In the genomic region with DNA sequence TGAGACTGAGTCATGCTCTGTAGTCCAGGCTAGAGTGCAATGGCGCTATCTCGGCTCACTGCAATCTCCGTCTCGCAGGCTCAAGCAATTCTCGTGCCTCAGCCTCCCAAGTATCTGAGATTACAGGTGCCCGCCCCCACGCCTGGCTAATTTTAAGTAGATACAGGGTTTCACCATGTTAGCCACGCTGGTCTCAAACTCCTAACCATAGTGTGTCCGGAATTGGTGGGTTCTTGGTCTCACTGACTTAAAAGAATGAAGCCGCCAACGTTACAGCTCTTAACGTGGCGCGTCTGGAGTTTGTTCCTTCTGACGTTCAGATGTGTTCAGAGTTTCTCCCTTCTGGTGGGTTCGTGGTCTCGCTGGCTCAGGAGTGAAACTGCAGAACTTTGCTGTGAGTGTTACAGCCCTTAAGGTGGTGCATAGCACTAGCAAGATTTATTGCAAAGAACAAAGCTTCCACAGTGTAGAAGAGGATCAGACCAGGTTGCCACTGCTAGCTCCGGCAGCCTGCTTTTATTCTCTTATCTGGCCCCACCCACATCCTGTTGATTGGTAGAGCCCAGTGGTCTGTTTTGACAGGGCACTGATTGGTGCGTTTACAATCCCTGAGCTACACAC, we compare ENCODE assay signal across 9 cellular contexts. TPM values are rescaled to one million over a fixed set of nuclear protein-coding genes. Genes with fewer than 3 reads are reported as not detected.
DNase-seq lines count a peak whose midpoint lies in the region; ATAC-seq and TF ChIP-seq lines count a peak whose summit lies in the region.
"Not testable (repeated sequence)": the region's sequence is repeated elsewhere in the genome, so short reads cannot be mapped to it uniquely, and the experiment has no call there.
"Had no signal": no experiment of that assay in that cellular context is flagged by ENCODE, and none has a peak within 500 bp of the region (broad histone marks: within the 10 kb centered on the region; RNA-seq: fewer than 3 reads in every experiment).

No MANE protein-coding gene starts in this region.

- not testable (repeated sequence) for H3K36me3 ChIP-seq in Caco-2 (ENCODE audit: control insufficient read depth, insufficient read depth, low read length); naive thymus-derived CD4-positive, alpha-beta T cell (ENCODE audit: control insufficient read depth in 2 of 3, insufficient read depth in 3 of 3, low read length in 3 of 3); spleen; transverse colon

- not testable (repeated sequence) for H3K4me3 ChIP-seq in Caco-2 (ENCODE audit: low read depth, low read length); naive thymus-derived CD4-positive, alpha-beta T cell (ENCODE audit: low read length); spleen; transverse colon

- H3K4me3 Mint-ChIP-seq in Caco-2 (ENCODE audit: unreplicated experiment) = not testable (repeated sequence)
- H3K4me3 Mint-ChIP-seq in T-helper 2 cell treated with Interferon-gamma antibody and Interleukin-4, amounts not matched to agents 5 μg/mL and 100 μg/mL, for 36 hours = peak overlapping the region; percentile 54
- H3K4me3 Mint-ChIP-seq in activated CD8-positive, alpha-beta memory T cell treated with anti-CD3 and anti-CD28 coated beads, Interleukin-2, amount 10 ng/mL, durations not matched to agents 7 days and 5 days = peak overlapping the region; percentile 72
- peak overlapping the region; percentile 78 for H3K4me3 Mint-ChIP-seq in activated naive CD4-positive, alpha-beta T cell treated with anti-CD3 and anti-CD28 coated beads for 36 hours
- H3K4me3 Mint-ChIP-seq in naive thymus-derived CD4-positive, alpha-beta T cell = peak overlapping the region; percentile 62 to 88 (median 78)

- not testable (repeated sequence) for H3K27me3 ChIP-seq in Caco-2 (replicated peaks; ENCODE audit: control insufficient read depth, insufficient read depth, low read length); naive thymus-derived CD4-positive, alpha-beta T cell (ENCODE audit: control insufficient read depth in 2 of 2, insufficient read depth in 2 of 2, low read length in 2 of 2); spleen (replicated peaks in 1 of 7); transverse colon

- peaks cover 39% of the 10 kb centered on the region for H3K4me1 Mint-ChIP-seq in Caco-2 (ENCODE audit: low read depth, unreplicated experiment)
- peaks cover 41% of the 10 kb centered on the region for H3K4me1 Mint-ChIP-seq in T-helper 2 cell treated with Interferon-gamma antibody and Interleukin-4, amounts not matched to agents 5 μg/mL and 100 μg/mL, for 36 hours (ENCODE audit: low read depth)
- peaks cover 55% of the 10 kb centered on the region for H3K4me1 Mint-ChIP-seq in activated CD8-positive, alpha-beta memory T cell treated with anti-CD3 and anti-CD28 coated beads, Interleukin-2, amount 10 ng/mL, durations not matched to agents 7 days and 5 days
- peaks cover 49% of the 10 kb centered on the region for H3K4me1 Mint-ChIP-seq in activated naive CD4-positive, alpha-beta T cell treated with anti-CD3 and anti-CD28 coated beads for 36 hours (ENCODE audit: low read depth)
- peaks cover 20 to 66% (median 55%) of the 10 kb centered on the region in 7 donors for H3K4me1 Mint-ChIP-seq in naive thymus-derived CD4-positive, alpha-beta T cell

- intact Hi-C loops in Caco-2 (cut with micrococcal nuclease; ENCODE audit: unreplicated experiment); spleen (cut with DNase I; ENCODE audit: low total_unique reads); transverse colon (cut with DNase I; ENCODE audit: low total_unique reads): not testable (repeated sequence)
- intact Hi-C loops in activated naive CD4-positive, alpha-beta T cell treated with anti-CD3 and anti-CD28 coated beads for 36 hours (cut with micrococcal nuclease) = loop anchor here (1.0 kb wide), 1 partner anchor 8 kb away; no protein-coding TSS in a partner anchor
- intact Hi-C loops in naive thymus-derived CD4-positive, alpha-beta T cell (cut with micrococcal nuclease) = loop anchor here (1.0 kb wide), 2 partner anchors 8 to 9 kb away; a partner anchor contains a TSS

- in situ Hi-C loops in transverse colon (cut with MboI; ENCODE audit: low pct_ligation_motif_present in 1 of 4, low pct_unique_long_range_greater_than_20kb in 1 of 4, low sequenced_read_pairs in 3 of 4) = not testable (repeated sequence)

- WGBS in spleen, 5 donors = 62 to 81% (median 70%) methylated on average over 19 of the region's 19 CpGs
- 76 to 77% methylated on average over 5 to 19 of the region's 19 CpGs for WGBS in transverse colon (ENCODE audit: low coverage in 1 of 2), 2 donors

- peaks cover 49% of the 10 kb centered on the region for H3K4me1 ChIP-seq in Caco-2
- H3K4me1 ChIP-seq in naive thymus-derived CD4-positive, alpha-beta T cell (ENCODE audit: control insufficient read depth in 2 of 2, insufficient read depth in 2 of 2, low read length in 2 of 2) = peaks cover 30 to 41% of the 10 kb centered on the region in 2 donors
- peaks cover 17 to 65% (median 40%) of the 10 kb centered on the region in 6 donors for H3K4me1 ChIP-seq in spleen
- peaks cover 31 to 58% (median 45%) of the 10 kb centered on the region in 4 donors for H3K4me1 ChIP-seq in transverse colon

- POLR2A ChIA-PET in Caco-2 (lab: Charles Lee) = interaction anchor here (0.5 kb wide), 1 partner anchor 95 kb away, joined by 5 read pairs; no protein-coding TSS in a partner anchor
- POLR2A ChIA-PET in naive thymus-derived CD4-positive, alpha-beta T cell (lab: Charles Lee) = interaction anchor here (0.5 to 19.9 kb wide), 19 partner anchors 11 to 275 kb away, joined by 3 to 375 read pairs (median 6); a partner anchor contains a TSS

- not testable (repeated sequence) for TF ChIP-seq EP300 in transverse colon (IDR thresholded peaks at IDR 0.05; ENCODE audit: low read depth)

- TSS peak; percentile 15 for BruUV-seq in Caco-2 (replicated peaks; lab: Mats Ljungman, UMichigan)

- peak; percentile 76 for ATAC-seq in activated CD8-positive, alpha-beta memory T cell treated with anti-CD3 and anti-CD28 coated beads, Interleukin-2, amount 10 ng/mL, durations not matched to agents 7 days and 5 days
- ATAC-seq in naive thymus-derived CD4-positive, alpha-beta T cell = peak; percentile 70

- H3K27ac Mint-ChIP-seq in Caco-2 (ENCODE audit: unreplicated experiment) = peak overlapping the region; percentile 64
- H3K27ac Mint-ChIP-seq in T-helper 2 cell treated with Interferon-gamma antibody and Interleukin-4, amounts not matched to agents 5 μg/mL and 100 μg/mL, for 36 hours = peak overlapping the region; percentile 87
- peak overlapping the region; percentile 97 for H3K27ac Mint-ChIP-seq in activated CD8-positive, alpha-beta memory T cell treated with anti-CD3 and anti-CD28 coated beads, Interleukin-2, amount 10 ng/mL, durations not matched to agents 7 days and 5 days
- peak overlapping the region; percentile 96 for H3K27ac Mint-ChIP-seq in activated naive CD4-positive, alpha-beta T cell treated with anti-CD3 and anti-CD28 coated beads for 36 hours
- peak overlapping the region; percentile 75 to 98 (median 93) for H3K27ac Mint-ChIP-seq in naive thymus-derived CD4-positive, alpha-beta T cell

- not testable (repeated sequence) for TF ChIP-seq POLR2A in spleen (IDR thresholded peaks at IDR 0.05)
- TF ChIP-seq POLR2A in transverse colon (IDR thresholded peaks at IDR 0.05) = peak; percentile 48

- not testable (repeated sequence) for H3K27me3 Mint-ChIP-seq in Caco-2 (ENCODE audit: insufficient read depth, unreplicated experiment); T-helper 2 cell treated with Interferon-gamma antibody and Interleukin-4, amounts not matched to agents 5 μg/mL and 100 μg/mL, for 36 hours (ENCODE audit: low read depth); activated CD8-positive, alpha-beta memory T cell treated with anti-CD3 and anti-CD28 coated beads, Interleukin-2, amount 10 ng/mL, durations not matched to agents 7 days and 5 days; activated naive CD4-positive, alpha-beta T cell treated with anti-CD3 and anti-CD28 coated beads for 36 hours (ENCODE audit: low read depth); naive thymus-derived CD4-positive, alpha-beta T cell

- H3K36me3 Mint-ChIP-seq in Caco-2 (ENCODE audit: insufficient read depth, unreplicated experiment); T-helper 2 cell treated with Interferon-gamma antibody and Interleukin-4, amounts not matched to agents 5 μg/mL and 100 μg/mL, for 36 hours (ENCODE audit: low read depth); activated naive CD4-positive, alpha-beta T cell treated with anti-CD3 and anti-CD28 coated beads for 36 hours (ENCODE audit: low read depth): not testable (repeated sequence)
- H3K36me3 Mint-ChIP-seq in activated CD8-positive, alpha-beta memory T cell treated with anti-CD3 and anti-CD28 coated beads, Interleukin-2, amount 10 ng/mL, durations not matched to agents 7 days and 5 days = peaks cover 21% of the 10 kb centered on the region
- H3K36me3 Mint-ChIP-seq in naive thymus-derived CD4-positive, alpha-beta T cell = peaks cover 0 to 13% (median 4%) of the 10 kb centered on the region in 5 donors

- H3K27ac ChIP-seq in naive thymus-derived CD4-positive, alpha-beta T cell (ENCODE audit: low read depth, low read length) = peak overlapping the region; percentile 54
- peak overlapping the region in 4 of 8 donors; percentile 31 to 63 (median 48) for H3K27ac ChIP-seq in spleen
- not testable (repeated sequence) for H3K27ac ChIP-seq in transverse colon

- not testable (repeated sequence) for H3K9me3 ChIP-seq in Caco-2; naive thymus-derived CD4-positive, alpha-beta T cell (ENCODE audit: control insufficient read depth in 2 of 3, low read length in 3 of 3); spleen; transverse colon

- CTCF ChIA-PET in Caco-2 (lab: Charles Lee) = not testable (repeated sequence)
- CTCF ChIA-PET in activated CD8-positive, alpha-beta memory T cell treated with anti-CD3 and anti-CD28 coated beads, Interleukin-2, amount 10 ng/mL, durations not matched to agents 7 days and 5 days (lab: Charles Lee) = interaction anchor here (0.6 to 2.3 kb wide), 12 partner anchors 8 to 403 kb away, joined by 3 to 17 read pairs (median 4); a partner anchor contains a TSS
- CTCF ChIA-PET in activated naive CD4-positive, alpha-beta T cell treated with anti-CD3 and anti-CD28 coated beads for 36 hours (lab: Charles Lee) = interaction anchor here (0.6 to 1.8 kb wide), 4 partner anchors 10 to 135 kb away, joined by 3 to 6 read pairs (median 4); no protein-coding TSS in a partner anchor
- CTCF ChIA-PET in naive thymus-derived CD4-positive, alpha-beta T cell (lab: Charles Lee) = interaction anchor here (0.6 to 1.5 kb wide), 10 partner anchors 10 to 242 kb away, joined by 3 to 5 read pairs (median 3); no protein-coding TSS in a partner anchor

- H3K9me3 Mint-ChIP-seq in Caco-2 (ENCODE audit: unreplicated experiment); T-helper 2 cell treated with Interferon-gamma antibody and Interleukin-4, amounts not matched to agents 5 μg/mL and 100 μg/mL, for 36 hours; activated CD8-positive, alpha-beta memory T cell treated with anti-CD3 and anti-CD28 coated beads, Interleukin-2, amount 10 ng/mL, durations not matched to agents 7 days and 5 days (ENCODE audit: low read depth); activated naive CD4-positive, alpha-beta T cell treated with anti-CD3 and anti-CD28 coated beads for 36 hours; naive thymus-derived CD4-positive, alpha-beta T cell: not testable (repeated sequence)

- TF ChIP-seq CTCF in Caco-2 (IDR thresholded peaks at IDR 0.05; ENCODE audit: insufficient read depth in 1 of 2, low read depth in 1 of 2, low read length in 1 of 2, severe bottlenecking in 1 of 2, unreplicated experiment in 1 of 2); spleen (IDR thresholded peaks at IDR 0.05 in 8 of 11, conservative IDR thresholded peaks at IDR 0.05 in 3 of 11); transverse colon (IDR thresholded peaks at IDR 0.05): not testable (repeated sequence)

- DNase-seq in Caco-2; T-helper 2 cell treated with Interferon-gamma antibody and Interleukin-4, amounts not matched to agents 5 μg/mL and 100 μg/mL, for 36 hours (ENCODE audit: low spot score); transverse colon: not testable (repeated sequence)
- peak; percentile 86 for DNase-seq in activated CD8-positive, alpha-beta memory T cell treated with anti-CD3 and anti-CD28 coated beads, Interleukin-2, amount 10 ng/mL, durations not matched to agents 7 days and 5 days
- DNase-seq in activated naive CD4-positive, alpha-beta T cell treated with anti-CD3 and anti-CD28 coated beads for 36 hours = peak; percentile 77
- peak; percentile 53 for DNase-seq in central memory CD4-positive, alpha-beta T cell
- peak in 7 of 9 donors; percentile 62 to 83 (median 74) for DNase-seq in naive thymus-derived CD4-positive, alpha-beta T cell
- DNase-seq in spleen = peak; percentile 55

RNA-seq across cellular contexts. Expression of a gene that starts 8.6 kb away (rescaled TPM):
- total RNA-seq in Caco-2 (2022) (50.0 and 51.6 TPM in 2 replicates), spleen (10 to 100 TPM; 28.9 to 91.3 (median 63.8) TPM), transverse colon (10 to 100 TPM; 25.5 to 51.2 (median 34.5) TPM)
- total RNA-seq in activated CD8-positive, alpha-beta memory T cell treated with anti-CD3 and anti-CD28 coated beads, Interleukin-2, amount 10 ng/mL, durations not matched to agents 7 days and 5 days = 100 to 1,000 TPM; 260 to 406 TPM
- 100 to 1,000 TPM; 467 to 472 TPM for total RNA-seq in activated naive CD4-positive, alpha-beta T cell treated with anti-CD3 and anti-CD28 coated beads for 36 hours
- total RNA-seq in naive thymus-derived CD4-positive, alpha-beta T cell = 100 to 1,000 TPM; 103 to 263 (median 241) TPM
- polyA plus RNA-seq in naive thymus-derived CD4-positive, alpha-beta T cell = 10 to 100 TPM in 1 of 2 donors, 1 to 10 TPM in 1; 6.9 to 11.1 TPM
- polyA plus RNA-seq in spleen = 10 to 100 TPM; 42.5 to 54.7 (median 43.8) TPM

RNA-seq across cellular contexts. Expression of a gene that starts 16.2 kb away (rescaled TPM):
- total RNA-seq in Caco-2 (2022) = 25.9 and 29.3 TPM in 2 replicates
- total RNA-seq in activated CD8-positive, alpha-beta memory T cell treated with anti-CD3 and anti-CD28 coated beads, Interleukin-2, amount 10 ng/mL, durations not matched to agents 7 days and 5 days = 100 to 1,000 TPM in 1 of 2 experiments, 10 to 100 TPM in 1; 73.0 to 148 TPM
- 10 to 100 TPM; 38.1 to 45.3 TPM for total RNA-seq in activated naive CD4-positive, alpha-beta T cell treated with anti-CD3 and anti-CD28 coated beads for 36 hours
- 10 to 100 TPM; 49.2 to 96.3 (median 50.8) TPM for total RNA-seq in naive thymus-derived CD4-positive, alpha-beta T cell
- polyA plus RNA-seq in naive thymus-derived CD4-positive, alpha-beta T cell = 10 to 100 TPM; 10.4 to 17.3 TPM
- 10 to 100 TPM in 3 of 7 donors, 1 to 10 TPM in 4; 6.8 to 13.0 (median 8.6) TPM for total RNA-seq in spleen
- 1 to 10 TPM in 2 of 3 donors, under 1 TPM in 1; 0.89 to 2.0 (median 1.1) TPM for polyA plus RNA-seq in spleen
- total RNA-seq in transverse colon = 100 to 1,000 TPM in 1 of 4 donors, 10 to 100 TPM in 3; 32.5 to 164 (median 54.8) TPM
- total RNA-seq: bronchial epithelial cell had no signal

RNA-seq across cellular contexts. Expression of a gene that starts 51.5 kb away (rescaled TPM):
- total RNA-seq in Caco-2 (2022) (1.1 and 1.5 TPM in 2 replicates), spleen (1 to 10 TPM; 1.3 to 3.1 (median 2.7) TPM), transverse colon (1 to 10 TPM; 1.6 to 2.6 (median 2.0) TPM)
- total RNA-seq in activated CD8-positive, alpha-beta memory T cell treated with anti-CD3 and anti-CD28 coated beads, Interleukin-2, amount 10 ng/mL, durations not matched to agents 7 days and 5 days = 1 to 10 TPM; 3.8 to 5.8 TPM
- under 1 TPM; 0.52 TPM for total RNA-seq in activated naive CD4-positive, alpha-beta T cell treated with anti-CD3 and anti-CD28 coated beads for 36 hours
- 1 to 10 TPM; 2.1 to 6.8 (median 4.0) TPM for total RNA-seq in naive thymus-derived CD4-positive, alpha-beta T cell
- under 1 TPM; 0.09 to 0.71 TPM for polyA plus RNA-seq in naive thymus-derived CD4-positive, alpha-beta T cell
- polyA plus RNA-seq in spleen = 1 to 10 TPM; 2.4 to 2.7 (median 2.5) TPM
